Comparison of ENCODE assay signal across 1 cellular context in the genomic region with DNA sequence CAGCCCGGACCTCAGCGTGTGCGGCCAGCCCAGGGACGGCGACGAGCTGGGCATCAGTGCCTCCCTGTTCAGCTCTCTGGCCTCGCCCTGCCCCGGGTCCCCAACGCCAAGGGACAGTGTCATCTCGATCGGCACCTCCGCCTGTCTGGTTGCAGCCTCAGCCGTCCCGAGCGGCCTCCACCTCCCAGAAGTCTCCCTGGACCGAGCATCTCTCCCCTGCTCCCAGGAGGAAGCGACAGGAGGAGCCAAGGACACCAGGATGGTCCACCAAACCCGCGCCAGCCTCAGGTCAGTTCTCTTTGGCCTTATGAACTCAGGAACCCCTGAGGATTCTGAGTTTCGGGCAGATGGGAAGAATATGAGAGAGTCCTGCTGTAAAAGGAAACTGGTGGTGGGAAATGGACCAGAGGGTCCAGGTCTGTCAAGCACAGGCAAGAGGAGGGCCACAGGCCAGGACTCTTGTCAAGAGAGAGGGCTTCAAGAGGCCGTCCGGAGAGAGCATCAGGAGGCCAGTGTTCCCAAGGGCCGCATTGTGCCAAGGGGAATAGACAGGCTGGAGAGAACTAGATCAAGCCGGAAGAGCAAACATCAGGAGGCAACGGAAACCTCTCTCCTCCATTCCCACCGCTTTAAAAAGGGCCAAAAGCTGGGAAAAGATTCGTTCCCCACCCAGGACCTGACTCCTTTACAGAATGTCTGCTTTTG.
TF ChIP-seq lines count a peak whose summit lies in the region.

No MANE protein-coding gene starts in this region.

TF ChIP-seq in endothelial cell of umbilical vein, 7 proteins besides CTCF, POLR2A, EP300 and RAD21:
- TF ChIP-seq EZH2 (IDR thresholded peaks at IDR 0.05; ENCODE audit: borderline replicate concordance, low read depth, low read length, severe bottlenecking) = no peak
- no peak for TF ChIP-seq GATA2 (IDR thresholded peaks at IDR 0.05; ENCODE audit: insufficient read depth, insufficient read length, low read depth, low read length)
- TF ChIP-seq POLR2AphosphoS5 (IDR thresholded peaks at IDR 0.05; ENCODE audit: insufficient read depth, low read depth, low read length) = no peak
- TF ChIP-seq, protein P1, sequence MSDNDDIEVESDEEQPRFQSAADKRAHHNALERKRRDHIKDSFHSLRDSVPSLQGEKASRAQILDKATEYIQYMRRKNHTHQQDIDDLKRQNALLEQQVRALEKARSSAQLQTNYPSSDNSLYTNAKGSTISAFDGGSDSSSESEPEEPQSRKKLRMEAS (IDR thresholded peaks at IDR 0.05; ENCODE audit: insufficient read depth, insufficient read length) = no peak
